Comparison of ENCODE assay signal across 24 cellular contexts in the genomic region with DNA sequence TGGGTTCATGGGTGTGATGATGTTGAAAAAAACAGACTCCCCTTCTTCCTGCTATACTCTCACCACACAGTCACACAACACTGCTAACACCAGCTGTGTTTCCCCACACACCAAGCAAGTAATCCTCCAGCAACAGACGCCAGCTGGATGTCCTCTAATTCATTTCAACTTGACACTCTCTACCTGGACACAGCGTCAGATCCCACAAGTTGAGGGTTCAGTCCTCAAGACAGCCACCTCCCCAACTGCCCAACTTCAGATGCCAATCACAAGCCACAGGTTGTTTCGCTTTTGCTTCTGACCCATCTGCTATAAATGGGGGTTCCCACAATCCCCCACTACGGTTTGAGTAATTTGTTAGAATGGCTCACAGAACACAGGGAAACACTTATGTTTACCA. TPM values are rescaled to one million over a fixed set of nuclear protein-coding genes. Genes with fewer than 3 reads are reported as not detected.
DNase-seq lines count a peak whose midpoint lies in the region; ATAC-seq and TF ChIP-seq lines count a peak whose summit lies in the region.
"Had no signal": no experiment of that assay in that cellular context is flagged by ENCODE, and none has a peak within 500 bp of the region (broad histone marks: within the 10 kb centered on the region; RNA-seq: fewer than 3 reads in every experiment).

No MANE protein-coding gene starts in this region.

- ATAC-seq in GM18868 (IDR thresholded peaks at IDR 0.05; ENCODE audit: unreplicated experiment) (peak; percentile 53), WTC11 (no peak)
- ATAC-seq: Panc1 had no signal

- DNase-seq in NAMALWA (ENCODE audit: low spot score), result peak; percentile 51
- DNase-seq in WTC11 (ENCODE audit: low spot score), result no peak
- DNase-seq in nephron progenitor cell, result no peak
- DNase-seq in SW 1271 (lab: John Stamatoyannopoulos, UW), result no peak
- DNase-seq in D341Med (ENCODE audit: low spot score), result no peak
- no peak for DNase-seq in NCI-H1048 (lab: John Stamatoyannopoulos, UW)
- DNase-seq in CD1c-positive myeloid dendritic cell (ENCODE audit: extremely low spot score), result no peak
- DNase-seq: CD4-positive, alpha-beta T cell; DMS53; KG1; MG63; NCI-H1417; NCI-H1694; NCI-H2029 treated with DMSO at 0.1 percent for 48 hours; NCI-H510A; NCI-H774; SHP77 had no signal

- POLR2A ChIA-PET in WTC11 (lab: Charles Lee), result no interaction called here

- H3K36me3 Mint-ChIP-seq in WTC11 (no peaks in the 10 kb centered on the region), nephron progenitor cell (ENCODE audit: low read depth) (no peaks in the 10 kb centered on the region)

- CTCF ChIA-PET in WTC11 (lab: Charles Lee), result no interaction called here

- H3K27ac Mint-ChIP-seq in WTC11 (peak overlapping the region; percentile 46; the same call in 1 of the 2 replicates), nephron progenitor cell (peak overlapping the region; percentile 10)
- H3K27ac Mint-ChIP-seq: CD4-positive, alpha-beta T cell; T-helper 1 cell treated with Interleukin-12 subunit alpha and Interleukin-12 subunit beta and Interleukin-4 antibody, amounts not matched to agents 30 μg/mL and 1 μg/mL, for 36 hours had no signal

- peaks cover 43% of the 10 kb centered on the region for H3K4me1 Mint-ChIP-seq in WTC11
- peaks cover 51% of the 10 kb centered on the region for H3K4me1 Mint-ChIP-seq in nephron progenitor cell

- TF ChIP-seq CTCF in WTC11 (IDR thresholded peaks at IDR 0.05) (no peak), nephron progenitor cell (IDR thresholded peaks at IDR 0.05) (no peak)

- H3K4me3 Mint-ChIP-seq in WTC11 (no peak overlapping the region), nephron progenitor cell (no peak overlapping the region)
- H3K4me3 Mint-ChIP-seq: CD4-positive, alpha-beta T cell; T-helper 1 cell treated with Interleukin-12 subunit alpha and Interleukin-12 subunit beta and Interleukin-4 antibody, amounts not matched to agents 30 μg/mL and 1 μg/mL, for 36 hours had no signal

- H3K9me3 Mint-ChIP-seq in WTC11, result no peaks in the 10 kb centered on the region
- H3K9me3 Mint-ChIP-seq in nephron progenitor cell, result no peaks in the 10 kb centered on the region
- H3K9me3 Mint-ChIP-seq: CD4-positive, alpha-beta T cell; T-helper 1 cell treated with Interleukin-12 subunit alpha and Interleukin-12 subunit beta and Interleukin-4 antibody, amounts not matched to agents 30 μg/mL and 1 μg/mL, for 36 hours had no signal

- H3K27me3 Mint-ChIP-seq in WTC11 (ENCODE audit: low read depth), result no peaks in the 10 kb centered on the region; the same call in 1 of the 2 replicates
- H3K27me3 Mint-ChIP-seq in nephron progenitor cell (ENCODE audit: low read depth, poor library complexity), result peaks cover 5% of the 10 kb centered on the region

TF ChIP-seq in WTC11, 78 proteins besides CTCF, POLR2A, EP300 and RAD21:
- TF ChIP-seq, protein P1, sequence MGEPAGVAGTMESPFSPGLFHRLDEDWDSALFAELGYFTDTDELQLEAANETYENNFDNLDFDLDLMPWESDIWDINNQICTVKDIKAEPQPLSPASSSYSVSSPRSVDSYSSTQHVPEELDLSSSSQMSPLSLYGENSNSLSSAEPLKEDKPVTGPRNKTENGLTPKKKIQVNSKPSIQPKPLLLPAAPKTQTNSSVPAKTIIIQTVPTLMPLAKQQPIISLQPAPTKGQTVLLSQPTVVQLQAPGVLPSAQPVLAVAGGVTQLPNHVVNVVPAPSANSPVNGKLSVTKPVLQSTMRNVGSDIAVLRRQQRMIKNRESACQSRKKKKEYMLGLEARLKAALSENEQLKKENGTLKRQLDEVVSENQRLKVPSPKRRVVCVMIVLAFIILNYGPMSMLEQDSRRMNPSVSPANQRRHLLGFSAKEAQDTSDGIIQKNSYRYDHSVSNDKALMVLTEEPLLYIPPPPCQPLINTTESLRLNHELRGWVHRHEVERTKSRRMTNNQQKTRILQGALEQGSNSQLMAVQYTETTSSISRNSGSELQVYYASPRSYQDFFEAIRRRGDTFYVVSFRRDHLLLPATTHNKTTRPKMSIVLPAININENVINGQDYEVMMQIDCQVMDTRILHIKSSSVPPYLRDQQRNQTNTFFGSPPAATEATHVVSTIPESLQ (CRISPR knock-in tag; IDR thresholded peaks at IDR 0.05), result no peak
- TF ChIP-seq ZBTB43 (CRISPR knock-in tag; IDR thresholded peaks at IDR 0.05) (no peak), FOXP1 (CRISPR knock-in tag; IDR thresholded peaks at IDR 0.05; ENCODE audit: borderline replicate concordance) (no peak), ZNF423 (CRISPR knock-in tag; IDR thresholded peaks at IDR 0.05) (no peak), ZNF263 (CRISPR knock-in tag; IDR thresholded peaks at IDR 0.05; ENCODE audit: low read depth) (no peak), PRRX2 (CRISPR knock-in tag; IDR thresholded peaks at IDR 0.05) (no peak), PREB (CRISPR knock-in tag; IDR thresholded peaks at IDR 0.05; ENCODE audit: borderline replicate concordance) (no peak), ATF3 (CRISPR knock-in tag; conservative IDR thresholded peaks at IDR 0.05) (no peak)

RNA-seq across cellular contexts. Expression of gene TMEM30B, which starts 49.3 kb away (rescaled TPM):
- 17.2 to 18.0 TPM (median 17.8 TPM) in 3 replicates for total RNA-seq in WTC11 (2021)
- total RNA-seq: Daoy, G401, HT1080, OCI-LY7 had no signal
